10 cellular contexts compared by ENCODE assay signal in genomic region chr7:23012186-23012585, GRCh38. TPM values are rescaled to one million over a fixed set of nuclear protein-coding genes. Genes with fewer than 3 reads are reported as not detected.
DNase-seq lines count a peak whose midpoint lies in the region; ATAC-seq, FAIRE-seq and TF ChIP-seq lines count a peak whose summit lies in the region.
"Had no signal": no experiment of that assay in that cellular context is flagged by ENCODE, and none has a peak within 500 bp of the region (broad histone marks: within the 10 kb centered on the region; RNA-seq: fewer than 3 reads in every experiment).

No MANE protein-coding gene starts in this region.

- 22% methylated on average over 6 of the region's 6 CpGs for WGBS in SK-N-SH (ENCODE audit: low lambda C conversion rate)
- 26 to 60% methylated on average over 6 of the region's 6 CpGs for WGBS in gastroesophageal sphincter (ENCODE audit: low coverage in 1 of 2), 2 donors
- WGBS in suprapubic skin: 66% methylated on average over 6 of the region's 6 CpGs

- H3K36me3 ChIP-seq in SK-N-SH (replicated peaks in 1 of 2; ENCODE audit: control insufficient read depth in 1 of 2, insufficient read depth in 2 of 2, low read length in 1 of 2) (no peaks in the 10 kb centered on the region), SK-N-MC (ENCODE audit: insufficient read depth, low read length) (no peaks in the 10 kb centered on the region), gastroesophageal sphincter (no peaks in the 10 kb centered on the region), suprapubic skin (no peaks in the 10 kb centered on the region)

- TF ChIP-seq POLR2A in gastroesophageal sphincter (IDR thresholded peaks at IDR 0.05) (no peak), suprapubic skin (IDR thresholded peaks at IDR 0.05) (no peak)

- DNase-seq in SK-N-SH (no peak), SK-N-MC (ENCODE audit: low read depth, low spot score) (no peak), suprapubic skin (ENCODE audit: low spot score in 2 of 2) (no peak), urothelium cell line (ENCODE audit: low spot score) (no peak), Ammon's horn (ENCODE audit: low spot score) (no peak)

- no peaks in the 10 kb centered on the region for H3K79me2 ChIP-seq in SK-N-SH (ENCODE audit: insufficient read depth)

- FAIRE-seq in urothelium cell line (lab: Jason Lieb, UNC): no peak
- FAIRE-seq: endometrium had no signal

- H3K9ac ChIP-seq in SK-N-SH: no peak overlapping the region
- H3K9ac ChIP-seq in SK-N-MC (ENCODE audit: insufficient read length): peak overlapping the region; percentile 76

- H3F3A ChIP-seq in SK-N-SH (replicated peaks; ENCODE audit: insufficient read depth): no peaks in the 10 kb centered on the region

- no peak overlapping the region for H3K27ac ChIP-seq in SK-N-SH (ENCODE audit: low read depth in 2 of 2, low read length in 1 of 2)
- no peak overlapping the region for H3K27ac ChIP-seq in SK-N-MC
- peak overlapping the region in 3 of 4 donors; percentile 87 to 93 (median 90) for H3K27ac ChIP-seq in gastroesophageal sphincter
- no peak overlapping the region for H3K27ac ChIP-seq in suprapubic skin

- ATAC-seq in SK-N-SH treated with all-trans-retinoic acid at 6 μM for 48 hours (no peak), gastroesophageal sphincter (no peak), GM18511 (IDR thresholded peaks at IDR 0.05; ENCODE audit: unreplicated experiment) (no peak)
- ATAC-seq: activated T-helper 17 cell treated with anti-CD3 and anti-CD28 coated beads, Interleukin-2, amount 50 U/mL, for 72 hours had no signal

- POLR2A ChIA-PET in SK-N-SH (lab: Yijun Ruan, JAX): no interaction called here

- H3K4me3 ChIP-seq in SK-N-SH (ENCODE audit: low read depth in 2 of 2, low read length in 1 of 2): no peak overlapping the region; a peak in 1 of 4 replicates
- H3K4me3 ChIP-seq in SK-N-MC: peak overlapping the region; percentile 91
- peak overlapping the region; percentile 46 to 89 for H3K4me3 ChIP-seq in gastroesophageal sphincter
- peak overlapping the region; percentile 96 for H3K4me3 ChIP-seq in suprapubic skin

- peak overlapping the region; percentile 90; the same call in 1 of the 2 replicates for H3K4me2 ChIP-seq in SK-N-SH

- peaks cover 7% of the 10 kb centered on the region; the same call in 1 of the 2 replicates for H3K9me2 ChIP-seq in SK-N-SH

- TF ChIP-seq CTCF in SK-N-SH (IDR thresholded peaks at IDR 0.05): no peak
- TF ChIP-seq CTCF in gastroesophageal sphincter (IDR thresholded peaks at IDR 0.05): no peak
- no peak for TF ChIP-seq CTCF in suprapubic skin (IDR thresholded peaks at IDR 0.05)

- H3K27me3 ChIP-seq in SK-N-SH (ENCODE audit: insufficient read depth) (peaks cover 24% of the 10 kb centered on the region; the same call in 1 of the 2 replicates), gastroesophageal sphincter (no peaks in the 10 kb centered on the region), suprapubic skin (no peaks in the 10 kb centered on the region)

- no peaks in the 10 kb centered on the region for H4K20me1 ChIP-seq in SK-N-SH (ENCODE audit: insufficient read depth)

- TF ChIP-seq EP300 in SK-N-SH (IDR thresholded peaks at IDR 0.05; ENCODE audit: borderline replicate concordance in 1 of 2, low read depth in 1 of 2, low read length in 1 of 2) (no peak), gastroesophageal sphincter (IDR thresholded peaks at IDR 0.05) (no peak), suprapubic skin (IDR thresholded peaks at IDR 0.05) (no peak)

- CTCF ChIA-PET in SK-N-SH (lab: Yijun Ruan, JAX): interaction anchor here (1.1 to 1.5 kb wide), 2 partner anchors 44 to 69 kb away, joined by 3 to 6 read pairs; no protein-coding TSS in a partner anchor

- H2AFZ ChIP-seq in SK-N-SH (ENCODE audit: low read depth): no peak overlapping the region

- no peak for TF ChIP-seq RAD21 in SK-N-SH (IDR thresholded peaks at IDR 0.05; ENCODE audit: low read length)

- H3K4me1 ChIP-seq in SK-N-SH (ENCODE audit: control insufficient read depth in 1 of 2, insufficient read depth in 2 of 2, low read depth in 1 of 2, low read length in 1 of 2) (peaks cover 5 to 6% of the 10 kb centered on the region in 2 experiments; a peak in 2 of 4 replicates), gastroesophageal sphincter (peaks cover 8 to 57% (median 14%) of the 10 kb centered on the region in 3 donors), suprapubic skin (peaks cover 40% of the 10 kb centered on the region)

- H3K9me3 ChIP-seq in SK-N-SH (no peaks in the 10 kb centered on the region), SK-N-MC (ENCODE audit: low read depth, low read length) (no peaks in the 10 kb centered on the region), gastroesophageal sphincter (no peaks in the 10 kb centered on the region), suprapubic skin (no peaks in the 10 kb centered on the region)

TF ChIP-seq in SK-N-SH, 30 proteins besides CTCF, POLR2A, EP300 and RAD21 (continues in another document):
- TF ChIP-seq EZH2phosphoT487 (IDR thresholded peaks at IDR 0.05; ENCODE audit: borderline replicate concordance, low read depth) (no peak), RFX5 (IDR thresholded peaks at IDR 0.05; ENCODE audit: low read length) (no peak), TCF12 (IDR thresholded peaks at IDR 0.05) (no peak), GABPA (IDR thresholded peaks at IDR 0.05; ENCODE audit: low read depth) (no peak), TAF1 (IDR thresholded peaks at IDR 0.05; ENCODE audit: borderline replicate concordance, low read depth, low read length) (no peak), POLR2AphosphoS5 (IDR thresholded peaks at IDR 0.05; ENCODE audit: low read depth, low read length) (no peak), RCOR1 (IDR thresholded peaks at IDR 0.05; ENCODE audit: low read length) (no peak), USF1 (IDR thresholded peaks at IDR 0.05; ENCODE audit: borderline replicate concordance, low read depth) (no peak), NRF1 (IDR thresholded peaks at IDR 0.05; ENCODE audit: low read depth, low read length) (no peak), SMC3 (IDR thresholded peaks at IDR 0.05; ENCODE audit: low read depth, low read length) (no peak), NFIC (IDR thresholded peaks at IDR 0.05; ENCODE audit: borderline replicate concordance) (no peak), JUND (IDR thresholded peaks at IDR 0.05) (no peak), FOSL2 (IDR thresholded peaks at IDR 0.05; ENCODE audit: borderline replicate concordance, low read depth) (no peak), ELF1 (IDR thresholded peaks at IDR 0.05) (no peak)

TF ChIP-seq in SK-N-SH treated with all-trans-retinoic acid at 6 μM for 48 hours, 23 proteins besides CTCF, POLR2A, EP300 and RAD21:
- TF ChIP-seq OSR1 (CRISPR knock-in tag; IDR thresholded peaks at IDR 0.05) (no peak), ARNTL (CRISPR knock-in tag; IDR thresholded peaks at IDR 0.05; ENCODE audit: borderline replicate concordance, low read depth) (no peak), ZFP3 (CRISPR knock-in tag; IDR thresholded peaks at IDR 0.05) (no peak)

RNA-seq across cellular contexts. Expression of gene HYCC1, which starts 1.7 kb away (rescaled TPM):
- 5.3 and 5.8 TPM in 2 replicates for polyA plus RNA-seq in SK-N-SH (2012; rRNA removed)
- polyA plus RNA-seq in SK-N-SH (2012; cell fraction: cytosol; rRNA removed): 7.4 and 9.4 TPM in 2 replicates
- 5.2 and 6.0 TPM in 2 replicates for polyA plus RNA-seq in SK-N-SH (2012; cell fraction: nucleus; rRNA removed)
- 10 to 100 TPM; 39.7 to 87.7 (median 52.7) TPM for total RNA-seq in gastroesophageal sphincter
- 10 to 100 TPM in 3 of 4 donors, 1 to 10 TPM in 1; 8.3 to 22.6 (median 12.7) TPM for total RNA-seq in suprapubic skin

Comparison
In these comparisons a context has a peak if more than half of its experiments do, and no peak if none do; other contexts are left out.
1. H3K27ac ChIP-seq: peak in gastroesophageal sphincter (3 of 4); none in SK-N-SH (0 of 2), SK-N-MC (single experiment) and suprapubic skin (single experiment).
2. H3K4me3 ChIP-seq: peak in SK-N-MC (single experiment), gastroesophageal sphincter (2 of 2) and suprapubic skin (single experiment); none in SK-N-SH (0 of 2).